8 cellular contexts compared by ENCODE assay signal in genomic region chr6:56851104-56851503, GRCh38.
DNase-seq lines count a peak whose midpoint lies in the region; ATAC-seq and TF ChIP-seq lines count a peak whose summit lies in the region.

No MANE protein-coding gene starts in this region.

- peak overlapping the region; percentile 86 for H3K4me3 ChIP-seq in WI38 (ENCODE audit: low read depth, low read length)

- ATAC-seq in GM18502 (IDR thresholded peaks at IDR 0.05; ENCODE audit: poor library complexity, unreplicated experiment) = peak; percentile 2
- ATAC-seq in Right ventricle myocardium superior (ENCODE audit: poor library complexity) = peak; percentile 34
- no peak for ATAC-seq in GM21717 (IDR thresholded peaks at IDR 0.05; ENCODE audit: unreplicated experiment)
- no peak for ATAC-seq in GM18870 (IDR thresholded peaks at IDR 0.05; ENCODE audit: unreplicated experiment)

- intact Hi-C loops in Right ventricle myocardium superior (cut with DNase I) (loop anchor here (5.0 kb wide), 2 partner anchors 144 to 214 kb away; no protein-coding TSS in a partner anchor), posterior cingulate gyrus (cut with DNase I) (loop anchor here (2.0 to 10.0 kb wide), 2 partner anchors 46 to 142 kb away; no protein-coding TSS in a partner anchor)

- DNase-seq in Right ventricle myocardium superior (no peak), posterior cingulate gyrus (peak in 6 of 10 donors; percentile 12 to 77 (median 18)), NCI-H1436 (lab: John Stamatoyannopoulos, UW) (no peak), inferior parietal cortex (ENCODE audit: extremely low spot score) (no peak)

- TF ChIP-seq CTCF in WI38 (IDR thresholded peaks at IDR 0.05; ENCODE audit: low read depth, low read length) = 0 out of 2 replicates have a peak, but pooled peaks have one; percentile 19

Comparison
In these comparisons a context has a peak if more than half of its experiments do, and no peak if none do; other contexts are left out.
1. ATAC-seq: peak in GM18502 (single experiment) and Right ventricle myocardium superior (single experiment); none in GM21717 (single experiment) and GM18870 (single experiment).
2. DNase-seq: peak in posterior cingulate gyrus (6 of 10); none in Right ventricle myocardium superior (single experiment), NCI-H1436 (single experiment) and inferior parietal cortex (single experiment).